10 cellular contexts compared by ENCODE assay signal in the genomic region with DNA sequence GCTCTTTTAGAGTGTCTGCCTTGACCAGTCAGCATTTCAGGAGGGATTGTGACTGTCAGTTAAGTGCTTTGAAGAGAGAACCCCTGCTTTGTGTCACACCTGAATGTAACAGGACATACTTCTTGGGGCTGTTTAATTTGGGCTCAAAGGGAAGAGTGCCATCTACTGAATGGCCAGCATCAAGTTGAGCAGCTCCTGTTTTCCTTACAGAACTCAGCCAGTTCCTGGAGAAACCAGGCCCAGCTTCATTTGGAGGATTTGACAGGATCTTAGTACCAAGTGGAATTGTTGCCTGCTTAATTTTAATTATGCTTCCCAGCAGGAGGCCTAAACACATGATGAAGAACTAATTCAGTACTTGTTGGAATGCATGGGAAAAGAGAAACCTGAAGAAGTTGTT. TPM values are rescaled to one million over a fixed set of nuclear protein-coding genes. Genes with fewer than 3 reads are reported as not detected.
DNase-seq lines count a peak whose midpoint lies in the region; ATAC-seq and TF ChIP-seq lines count a peak whose summit lies in the region.
"Had no signal": no experiment of that assay in that cellular context is flagged by ENCODE, and none has a peak within 500 bp of the region (broad histone marks: within the 10 kb centered on the region; RNA-seq: fewer than 3 reads in every experiment).

No MANE protein-coding gene starts in this region.

- H3K4me3 ChIP-seq in left ventricle myocardium inferior, result no peak overlapping the region

- no peaks in the 10 kb centered on the region for H3K36me3 ChIP-seq in left ventricle myocardium inferior

- TF ChIP-seq CTCF in left ventricle myocardium inferior (IDR thresholded peaks at IDR 0.05; ENCODE audit: borderline replicate concordance), result peak; percentile 41

- H3K27me3 Mint-ChIP-seq in activated CD4-positive, alpha-beta memory T cell treated with anti-CD3 and anti-CD28 coated beads for 36 hours, result no peaks in the 10 kb centered on the region
- H3K27me3 Mint-ChIP-seq in activated CD4-positive, alpha-beta memory T cell treated with anti-CD3 and anti-CD28 coated beads, Interleukin-2, amount 10 ng/mL, durations not matched to agents 7 days and 5 days, result no peaks in the 10 kb centered on the region
- no peaks in the 10 kb centered on the region for H3K27me3 Mint-ChIP-seq in T-cell
- H3K27me3 Mint-ChIP-seq in stimulated activated memory B cell treated with anti-CD40 and anti-IgM and Interleukin-4, amounts not matched to agents 10 μg/mL and 1 μg/mL and 100 μg/mL, for 72 hours, result no peaks in the 10 kb centered on the region

- no peaks in the 10 kb centered on the region for H3K27me3 ChIP-seq in left ventricle myocardium inferior (ENCODE audit: low read depth)

- peak overlapping the region; percentile 62 for H3K27ac Mint-ChIP-seq in activated CD4-positive, alpha-beta memory T cell treated with anti-CD3 and anti-CD28 coated beads for 36 hours
- H3K27ac Mint-ChIP-seq in activated CD4-positive, alpha-beta memory T cell treated with anti-CD3 and anti-CD28 coated beads, Interleukin-2, amount 10 ng/mL, durations not matched to agents 7 days and 5 days, result no peak overlapping the region
- H3K27ac Mint-ChIP-seq in T-cell, result peak overlapping the region; percentile 71 to 86
- H3K27ac Mint-ChIP-seq in stimulated activated memory B cell treated with anti-CD40 and anti-IgM and Interleukin-4, amounts not matched to agents 10 μg/mL and 1 μg/mL and 100 μg/mL, for 72 hours, result peak overlapping the region; percentile 75

- H3K4me1 Mint-ChIP-seq in activated CD4-positive, alpha-beta memory T cell treated with anti-CD3 and anti-CD28 coated beads for 36 hours (ENCODE audit: low read depth), result peaks cover 79% of the 10 kb centered on the region
- peaks cover 69% of the 10 kb centered on the region for H3K4me1 Mint-ChIP-seq in activated CD4-positive, alpha-beta memory T cell treated with anti-CD3 and anti-CD28 coated beads, Interleukin-2, amount 10 ng/mL, durations not matched to agents 7 days and 5 days
- peaks cover 88 to 90% (median 90%) of the 10 kb centered on the region in 3 donors for H3K4me1 Mint-ChIP-seq in T-cell
- peaks cover 66% of the 10 kb centered on the region for H3K4me1 Mint-ChIP-seq in stimulated activated memory B cell treated with anti-CD40 and anti-IgM and Interleukin-4, amounts not matched to agents 10 μg/mL and 1 μg/mL and 100 μg/mL, for 72 hours

- H3K9me3 ChIP-seq in left ventricle myocardium inferior (replicated peaks), result no peaks in the 10 kb centered on the region

- H3K9me3 Mint-ChIP-seq in activated CD4-positive, alpha-beta memory T cell treated with anti-CD3 and anti-CD28 coated beads for 36 hours, result no peaks in the 10 kb centered on the region
- no peaks in the 10 kb centered on the region for H3K9me3 Mint-ChIP-seq in activated CD4-positive, alpha-beta memory T cell treated with anti-CD3 and anti-CD28 coated beads, Interleukin-2, amount 10 ng/mL, durations not matched to agents 7 days and 5 days
- no peaks in the 10 kb centered on the region for H3K9me3 Mint-ChIP-seq in T-cell
- no peaks in the 10 kb centered on the region for H3K9me3 Mint-ChIP-seq in stimulated activated memory B cell treated with anti-CD40 and anti-IgM and Interleukin-4, amounts not matched to agents 10 μg/mL and 1 μg/mL and 100 μg/mL, for 72 hours

- H3K36me3 Mint-ChIP-seq in activated CD4-positive, alpha-beta memory T cell treated with anti-CD3 and anti-CD28 coated beads for 36 hours, result no peaks in the 10 kb centered on the region
- H3K36me3 Mint-ChIP-seq in activated CD4-positive, alpha-beta memory T cell treated with anti-CD3 and anti-CD28 coated beads, Interleukin-2, amount 10 ng/mL, durations not matched to agents 7 days and 5 days (ENCODE audit: low read depth), result peaks cover 48% of the 10 kb centered on the region
- H3K36me3 Mint-ChIP-seq in T-cell, result peaks cover 12% of the 10 kb centered on the region
- no peaks in the 10 kb centered on the region for H3K36me3 Mint-ChIP-seq in stimulated activated memory B cell treated with anti-CD40 and anti-IgM and Interleukin-4, amounts not matched to agents 10 μg/mL and 1 μg/mL and 100 μg/mL, for 72 hours

- CTCF ChIA-PET in activated CD4-positive, alpha-beta memory T cell treated with anti-CD3 and anti-CD28 coated beads for 36 hours (lab: Charles Lee), result interaction anchor here (1.0 to 2.1 kb wide), 6 partner anchors 9 to 132 kb away, joined by 3 to 12 read pairs (median 7); partner anchors contain the start of gene ADD3
- CTCF ChIA-PET in activated CD4-positive, alpha-beta memory T cell treated with anti-CD3 and anti-CD28 coated beads, Interleukin-2, amount 10 ng/mL, durations not matched to agents 7 days and 5 days (lab: Charles Lee), result interaction anchor here (1.2 to 1.8 kb wide), 4 partner anchors 19 to 39 kb away, joined by 3 to 4 read pairs (median 4); no protein-coding TSS in a partner anchor
- CTCF ChIA-PET in T-cell (lab: Charles Lee), result no interaction called here

- peaks cover 96% of the 10 kb centered on the region for H3K4me1 ChIP-seq in left ventricle myocardium inferior

- no peak for DNase-seq in activated CD4-positive, alpha-beta memory T cell treated with anti-CD3 and anti-CD28 coated beads for 36 hours
- no peak for DNase-seq in activated CD4-positive, alpha-beta memory T cell treated with anti-CD3 and anti-CD28 coated beads, Interleukin-2, amount 10 ng/mL, durations not matched to agents 7 days and 5 days
- DNase-seq in T-cell (no peak), left ventricle myocardium inferior (no peak), NOMO-1 treated with DMSO at 0.1 percent for 48 hours (lab: John Stamatoyannopoulos, UW; ENCODE audit: unreplicated experiment) (no peak)
- DNase-seq in stimulated activated naive CD4-positive, alpha-beta T cell (lab: John Stamatoyannopoulos, UW), result no peak
- DNase-seq: effector memory CD4-positive, alpha-beta T cell; MV-4-11 had no signal

- POLR2A ChIA-PET in activated CD4-positive, alpha-beta memory T cell treated with anti-CD3 and anti-CD28 coated beads for 36 hours (lab: Charles Lee), result interaction anchor here (0.5 kb wide), 1 partner anchor 20 kb away, joined by 3 read pairs; no protein-coding TSS in a partner anchor
- POLR2A ChIA-PET in activated CD4-positive, alpha-beta memory T cell treated with anti-CD3 and anti-CD28 coated beads, Interleukin-2, amount 10 ng/mL, durations not matched to agents 7 days and 5 days (lab: Charles Lee), result interaction anchor here (11.5 kb wide), 1 partner anchor 61 kb away, joined by 446 read pairs; no protein-coding TSS in a partner anchor
- POLR2A ChIA-PET in T-cell (lab: Charles Lee), result no interaction called here

- peak overlapping the region; percentile 61 for H3K27ac ChIP-seq in left ventricle myocardium inferior (replicated peaks)

- intact Hi-C loops in activated CD4-positive, alpha-beta memory T cell treated with anti-CD3 and anti-CD28 coated beads for 36 hours (cut with micrococcal nuclease), result loop anchor here (1.0 kb wide), 1 partner anchor 38 kb away; no protein-coding TSS in a partner anchor
- intact Hi-C loops in left ventricle myocardium inferior (cut with micrococcal nuclease), result loop anchor here (10.0 kb wide), 1 partner anchor 89 kb away; no protein-coding TSS in a partner anchor

- ATAC-seq in T-cell (replicated peaks in 1 of 4) (no peak), HG03159 (IDR thresholded peaks at IDR 0.05; ENCODE audit: unreplicated experiment) (no peak)
- no peak for ATAC-seq in stimulated activated memory B cell treated with anti-CD40 and anti-IgM and Interleukin-4, amounts not matched to agents 10 μg/mL and 1 μg/mL and 100 μg/mL, for 72 hours

- no peak overlapping the region for H3K4me3 Mint-ChIP-seq in activated CD4-positive, alpha-beta memory T cell treated with anti-CD3 and anti-CD28 coated beads for 36 hours
- H3K4me3 Mint-ChIP-seq in activated CD4-positive, alpha-beta memory T cell treated with anti-CD3 and anti-CD28 coated beads, Interleukin-2, amount 10 ng/mL, durations not matched to agents 7 days and 5 days, result no peak overlapping the region
- H3K4me3 Mint-ChIP-seq in T-cell, result peak overlapping the region in 1 of 3 donors; percentile 37
- no peak overlapping the region for H3K4me3 Mint-ChIP-seq in stimulated activated memory B cell treated with anti-CD40 and anti-IgM and Interleukin-4, amounts not matched to agents 10 μg/mL and 1 μg/mL and 100 μg/mL, for 72 hours

RNA-seq across cellular contexts. Expression of gene ADD3, which starts 8.3 kb away (rescaled TPM):
- 10 to 100 TPM; 92.3 to 93.3 TPM for total RNA-seq in activated CD4-positive, alpha-beta memory T cell treated with anti-CD3 and anti-CD28 coated beads for 36 hours
- 100 to 1,000 TPM; 400 to 401 TPM for total RNA-seq in activated CD4-positive, alpha-beta memory T cell treated with anti-CD3 and anti-CD28 coated beads, Interleukin-2, amount 10 ng/mL, durations not matched to agents 7 days and 5 days
- 100 to 1,000 TPM; 296 to 481 (median 303) TPM for total RNA-seq in T-cell
- 113 TPM for total RNA-seq in left ventricle myocardium inferior

Comparison
In these comparisons a context has a peak if more than half of its experiments do, and no peak if none do; other contexts are left out.
1. CTCF ChIA-PET loops: an anchor here in activated CD4-positive, alpha-beta memory T cell treated with anti-CD3 and anti-CD28 coated beads for 36 hours (1.0 to 2.1 kb wide) and activated CD4-positive, alpha-beta memory T cell treated with anti-CD3 and anti-CD28 coated beads, Interleukin-2, amount 10 ng/mL, durations not matched to agents 7 days and 5 days (1.2 to 1.8 kb wide); none called in T-cell.
2. POLR2A ChIA-PET loops: an anchor here in activated CD4-positive, alpha-beta memory T cell treated with anti-CD3 and anti-CD28 coated beads for 36 hours (0.5 kb wide) and activated CD4-positive, alpha-beta memory T cell treated with anti-CD3 and anti-CD28 coated beads, Interleukin-2, amount 10 ng/mL, durations not matched to agents 7 days and 5 days (11.5 kb wide); none called in T-cell.